Comparison of ENCODE assay signal across 16 cellular contexts in the genomic region with DNA sequence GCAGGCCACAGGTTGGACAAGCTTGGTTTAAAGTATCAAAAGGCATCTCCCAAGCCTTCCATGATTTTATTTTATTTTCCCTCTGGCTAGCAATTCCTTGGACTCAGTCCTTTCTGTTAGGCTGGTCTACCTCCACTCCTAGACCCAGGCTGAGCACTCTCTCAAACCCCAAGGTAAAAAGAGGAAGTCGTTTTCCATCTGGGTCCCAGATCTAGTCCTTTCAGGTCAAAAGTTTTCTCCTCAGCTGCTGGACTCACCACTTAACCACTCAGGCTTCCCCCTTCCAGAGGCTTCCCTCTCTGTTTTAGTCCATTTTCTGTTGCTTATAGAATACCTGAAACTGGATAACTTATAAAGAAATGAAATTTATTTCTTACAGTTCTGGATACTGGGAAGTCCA.
DNase-seq lines count a peak whose midpoint lies in the region; ATAC-seq and TF ChIP-seq lines count a peak whose summit lies in the region.
"Had no signal": no experiment of that assay in that cellular context is flagged by ENCODE, and none has a peak within 500 bp of the region (broad histone marks: within the 10 kb centered on the region; RNA-seq: fewer than 3 reads in every experiment).

No MANE protein-coding gene starts in this region.

- no peak for DNase-seq in activated naive CD4-positive, alpha-beta T cell (lab: John Stamatoyannopoulos, UW)
- peak; percentile 65 for DNase-seq in OCI-M1 (lab: John Stamatoyannopoulos, UW)
- no peak for DNase-seq in fibroblast of lung (ENCODE audit: low read depth in 2 of 2)
- DNase-seq in DMS53 treated with DMSO at 0.1 percent for 48 hours (lab: John Stamatoyannopoulos, UW; ENCODE audit: unreplicated experiment), result no peak
- no peak for DNase-seq in stimulated activated CD4-positive, alpha-beta T cell treated with anti-CD3 and anti-CD28 coated beads, Interleukin-4, amount 100 ng/mL, for 1 hour
- DNase-seq in WTC11 (ENCODE audit: low spot score), result no peak
- DNase-seq: activated naive CD8-positive, alpha-beta T cell treated with anti-CD3 and anti-CD28 coated beads, Interleukin-2, amount 10 ng/mL, durations not matched to agents 7 days and 5 days; COR-L47; dermis blood vessel endothelial cell; left ventricle myocardium superior; NCI-H2029 treated with DMSO at 0.1 percent for 48 hours; NCI-H510A; stimulated activated naive CD8-positive, alpha-beta T cell treated with anti-CD3 and anti-CD28 coated beads, Interleukin-15, amount 100 ng/mL, for 72 hours had no signal

- H3K4me1 ChIP-seq in fibroblast of lung (ENCODE audit: control insufficient read depth, extremely low read depth, insufficient read depth, low read length), result peaks cover 12% of the 10 kb centered on the region

- H3K4me1 Mint-ChIP-seq in activated naive CD4-positive, alpha-beta T cell treated with anti-CD3 and anti-CD28 coated beads, Interleukin-2, amount 50 U/mL, for 24 hours, result peaks cover 62% of the 10 kb centered on the region
- H3K4me1 Mint-ChIP-seq in stimulated activated memory B cell treated with anti-CD40 and anti-IgM and Interleukin-4, amounts not matched to agents 10 μg/mL and 1 μg/mL and 100 μg/mL, for 72 hours, result peaks cover 12% of the 10 kb centered on the region
- H3K4me1 Mint-ChIP-seq in WTC11, result peaks cover 28% of the 10 kb centered on the region

- H3K9me3 ChIP-seq in fibroblast of lung (ENCODE audit: control insufficient read depth, insufficient read depth, low read depth, low read length), result no peaks in the 10 kb centered on the region

- H3K27ac ChIP-seq in fibroblast of lung (ENCODE audit: insufficient read depth, low read length), result peak overlapping the region; percentile 72

- H3K27ac Mint-ChIP-seq in activated naive CD4-positive, alpha-beta T cell treated with anti-CD3 and anti-CD28 coated beads, Interleukin-2, amount 50 U/mL, for 24 hours, result peak overlapping the region; percentile 88
- peak overlapping the region; percentile 51 for H3K27ac Mint-ChIP-seq in stimulated activated memory B cell treated with anti-CD40 and anti-IgM and Interleukin-4, amounts not matched to agents 10 μg/mL and 1 μg/mL and 100 μg/mL, for 72 hours
- H3K27ac Mint-ChIP-seq in WTC11, result no peak overlapping the region
- H3K27ac Mint-ChIP-seq: activated naive CD8-positive, alpha-beta T cell treated with anti-CD3 and anti-CD28 coated beads, Interleukin-2, amount 10 ng/mL, durations not matched to agents 7 days and 5 days; progenitor cell of endocrine pancreas had no signal

- no peaks in the 10 kb centered on the region for H3K27me3 Mint-ChIP-seq in activated naive CD4-positive, alpha-beta T cell treated with anti-CD3 and anti-CD28 coated beads, Interleukin-2, amount 50 U/mL, for 24 hours
- H3K27me3 Mint-ChIP-seq in stimulated activated memory B cell treated with anti-CD40 and anti-IgM and Interleukin-4, amounts not matched to agents 10 μg/mL and 1 μg/mL and 100 μg/mL, for 72 hours, result no peaks in the 10 kb centered on the region
- no peaks in the 10 kb centered on the region for H3K27me3 Mint-ChIP-seq in WTC11 (ENCODE audit: low read depth)
- H3K27me3 Mint-ChIP-seq: activated naive CD8-positive, alpha-beta T cell treated with anti-CD3 and anti-CD28 coated beads, Interleukin-2, amount 10 ng/mL, durations not matched to agents 7 days and 5 days; progenitor cell of endocrine pancreas; stimulated activated naive CD8-positive, alpha-beta T cell treated with anti-CD3 and anti-CD28 coated beads, Interleukin-15, amount 100 ng/mL, for 72 hours had no signal

- no peaks in the 10 kb centered on the region for H3K9me3 Mint-ChIP-seq in activated naive CD4-positive, alpha-beta T cell treated with anti-CD3 and anti-CD28 coated beads, Interleukin-2, amount 50 U/mL, for 24 hours
- no peaks in the 10 kb centered on the region for H3K9me3 Mint-ChIP-seq in stimulated activated memory B cell treated with anti-CD40 and anti-IgM and Interleukin-4, amounts not matched to agents 10 μg/mL and 1 μg/mL and 100 μg/mL, for 72 hours
- no peaks in the 10 kb centered on the region for H3K9me3 Mint-ChIP-seq in WTC11
- H3K9me3 Mint-ChIP-seq: activated naive CD8-positive, alpha-beta T cell treated with anti-CD3 and anti-CD28 coated beads, Interleukin-2, amount 10 ng/mL, durations not matched to agents 7 days and 5 days; stimulated activated naive CD8-positive, alpha-beta T cell treated with anti-CD3 and anti-CD28 coated beads, Interleukin-15, amount 100 ng/mL, for 72 hours had no signal

- H3K4me3 Mint-ChIP-seq in activated naive CD4-positive, alpha-beta T cell treated with anti-CD3 and anti-CD28 coated beads, Interleukin-2, amount 50 U/mL, for 24 hours, result no peak overlapping the region
- H3K4me3 Mint-ChIP-seq in stimulated activated memory B cell treated with anti-CD40 and anti-IgM and Interleukin-4, amounts not matched to agents 10 μg/mL and 1 μg/mL and 100 μg/mL, for 72 hours, result no peak overlapping the region
- H3K4me3 Mint-ChIP-seq in WTC11, result no peak overlapping the region
- H3K4me3 Mint-ChIP-seq: activated naive CD8-positive, alpha-beta T cell treated with anti-CD3 and anti-CD28 coated beads, Interleukin-2, amount 10 ng/mL, durations not matched to agents 7 days and 5 days; stimulated activated naive CD8-positive, alpha-beta T cell treated with anti-CD3 and anti-CD28 coated beads, Interleukin-15, amount 100 ng/mL, for 72 hours had no signal

- CTCF ChIA-PET in WTC11 (lab: Charles Lee), result no interaction called here

- H4K20me1 ChIP-seq in fibroblast of lung (ENCODE audit: control insufficient read depth, extremely low read depth, insufficient read depth, low read length), result no peaks in the 10 kb centered on the region

- H3K4me3 ChIP-seq in fibroblast of lung (replicated peaks in 1 of 4; ENCODE audit: control extremely low read depth in 1 of 4, insufficient read depth in 1 of 4, low read depth in 3 of 4, low read length in 4 of 4), result no peak overlapping the region

- no peaks in the 10 kb centered on the region for H3K27me3 ChIP-seq in fibroblast of lung (ENCODE audit: control insufficient read depth, insufficient read depth, low read length)

- ATAC-seq in stimulated activated memory B cell treated with anti-CD40 and anti-IgM and Interleukin-4, amounts not matched to agents 10 μg/mL and 1 μg/mL and 100 μg/mL, for 72 hours, result no peak
- no peak for ATAC-seq in WTC11
- ATAC-seq: left ventricle myocardium superior; stimulated activated naive CD8-positive, alpha-beta T cell treated with anti-CD3 and anti-CD28 coated beads, Interleukin-15, amount 100 ng/mL, for 72 hours had no signal

- peaks cover 65% of the 10 kb centered on the region for H3K79me2 ChIP-seq in fibroblast of lung (ENCODE audit: control insufficient read depth, insufficient read depth, low read length)

- TF ChIP-seq CTCF in fibroblast of lung (conservative IDR thresholded peaks at IDR 0.05 in 1 of 2, IDR thresholded peaks at IDR 0.05 in 1 of 2; ENCODE audit: low read depth in 1 of 2, low read length in 2 of 2), result no peak
- TF ChIP-seq CTCF in WTC11 (IDR thresholded peaks at IDR 0.05), result no peak

- H3K9ac ChIP-seq in fibroblast of lung (ENCODE audit: insufficient read depth, low read length), result no peak overlapping the region

- peaks cover 2% of the 10 kb centered on the region for H3K36me3 ChIP-seq in fibroblast of lung (ENCODE audit: control insufficient read depth, insufficient read depth, low read length)

- H3K36me3 Mint-ChIP-seq in activated naive CD4-positive, alpha-beta T cell treated with anti-CD3 and anti-CD28 coated beads, Interleukin-2, amount 50 U/mL, for 24 hours, result peaks cover 13% of the 10 kb centered on the region
- peaks cover 37% of the 10 kb centered on the region for H3K36me3 Mint-ChIP-seq in stimulated activated memory B cell treated with anti-CD40 and anti-IgM and Interleukin-4, amounts not matched to agents 10 μg/mL and 1 μg/mL and 100 μg/mL, for 72 hours
- H3K36me3 Mint-ChIP-seq in WTC11, result peaks cover 6% of the 10 kb centered on the region; the same call in 1 of the 2 replicates

- POLR2A ChIA-PET in WTC11 (lab: Charles Lee), result no interaction called here

- no peak overlapping the region for H2AFZ ChIP-seq in fibroblast of lung (ENCODE audit: low read length)

- H3K4me2 ChIP-seq in fibroblast of lung (ENCODE audit: extremely low read depth, insufficient read depth, low read length), result no peak overlapping the region

TF ChIP-seq in WTC11, 78 proteins besides CTCF, POLR2A, EP300 and RAD21:
- TF ChIP-seq ESRRA (CRISPR knock-in tag; IDR thresholded peaks at IDR 0.05; ENCODE audit: borderline replicate concordance) (no peak), ZBTB21 (CRISPR knock-in tag; IDR thresholded peaks at IDR 0.05; ENCODE audit: borderline replicate concordance) (no peak), NR1H2 (CRISPR knock-in tag; IDR thresholded peaks at IDR 0.05) (no peak), NFATC4 (CRISPR knock-in tag; IDR thresholded peaks at IDR 0.05) (no peak), ZNF423 (CRISPR knock-in tag; IDR thresholded peaks at IDR 0.05) (no peak), NR3C1 (CRISPR knock-in tag; conservative IDR thresholded peaks at IDR 0.05; ENCODE audit: low read depth) (no peak), MXD4 (CRISPR knock-in tag; IDR thresholded peaks at IDR 0.05; ENCODE audit: borderline replicate concordance) (no peak)
- TF ChIP-seq, protein P1, sequence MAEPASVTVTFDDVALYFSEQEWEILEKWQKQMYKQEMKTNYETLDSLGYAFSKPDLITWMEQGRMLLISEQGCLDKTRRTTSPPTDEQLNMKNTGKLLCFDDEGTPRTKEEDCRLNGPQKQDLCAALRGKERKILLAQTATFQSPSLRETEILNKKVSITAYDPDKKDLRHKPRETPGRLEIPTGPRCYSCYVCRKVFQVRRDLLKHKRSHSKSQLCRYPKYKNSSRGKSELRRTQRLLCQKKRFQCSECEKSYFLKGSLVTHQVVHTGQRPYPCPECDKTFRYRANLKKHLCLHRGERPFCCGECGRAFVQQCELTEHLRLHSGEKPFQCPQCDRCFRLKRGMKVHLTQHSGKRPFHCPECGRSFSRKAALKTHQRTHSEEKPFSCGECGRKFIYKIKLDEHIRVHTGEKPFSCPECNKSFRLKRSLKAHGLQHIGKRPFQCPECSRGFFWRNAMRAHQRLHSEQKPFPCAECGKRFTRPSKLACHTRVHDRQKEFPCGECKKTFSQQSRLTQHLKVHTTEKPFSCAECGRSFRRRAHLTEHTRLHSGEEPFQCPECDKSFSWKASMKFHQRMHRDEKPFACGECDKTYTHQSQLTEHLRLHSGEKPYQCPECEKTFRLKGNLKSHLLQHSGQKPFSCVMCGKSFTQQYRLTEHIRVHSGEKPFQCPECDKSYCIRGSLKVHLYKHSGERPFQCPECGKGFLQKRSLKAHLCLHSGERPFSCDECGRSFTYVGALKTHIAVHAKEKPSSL (CRISPR knock-in tag; conservative IDR thresholded peaks at IDR 0.05), result no peak
